Comparison of ENCODE assay signal across 8 cellular contexts in the genomic region with DNA sequence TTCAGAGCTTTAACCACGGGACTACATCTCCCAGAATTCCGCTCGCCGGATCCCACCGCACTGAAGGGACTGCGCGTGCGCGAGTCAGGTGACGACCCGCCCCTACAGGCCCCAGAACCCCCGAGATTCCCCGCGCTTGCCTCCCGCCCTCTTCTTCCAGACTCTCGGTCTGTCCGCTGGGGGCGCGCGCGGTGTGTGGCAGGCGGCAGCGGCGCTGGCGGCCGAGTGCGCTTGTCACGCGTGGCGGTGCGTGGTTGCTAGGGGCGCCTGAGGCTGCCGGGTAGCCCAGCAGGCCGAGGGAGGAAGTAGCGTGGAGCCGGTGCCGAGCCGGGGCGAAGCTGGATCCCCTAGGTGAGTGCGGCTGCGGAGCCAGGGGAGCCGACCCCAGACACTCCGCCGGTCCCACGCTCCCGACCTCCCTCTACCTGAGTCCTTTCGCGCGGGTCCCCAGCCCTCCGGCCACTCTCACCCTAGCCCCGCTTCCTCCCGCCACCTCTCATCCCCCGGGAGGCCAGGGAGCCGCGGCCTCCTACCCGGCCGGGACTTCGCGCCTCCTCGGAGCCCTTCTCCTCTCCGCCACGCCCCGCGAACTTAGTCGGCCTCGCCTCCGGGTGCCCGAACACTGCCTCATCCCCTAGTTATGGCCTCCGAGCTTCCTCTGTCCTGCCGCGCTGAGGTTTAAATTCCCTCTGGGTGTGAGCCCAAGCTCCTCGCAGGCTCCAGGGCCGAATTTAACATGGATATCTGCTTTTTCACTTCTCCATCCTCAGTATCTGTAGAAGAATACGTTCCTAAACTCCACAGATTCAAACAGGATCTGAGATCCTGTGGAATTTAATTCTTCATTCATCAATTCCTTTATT. TPM values are rescaled to one million over a fixed set of nuclear protein-coding genes. Genes with fewer than 3 reads are reported as not detected.
DNase-seq lines count a peak whose midpoint lies in the region; ATAC-seq and TF ChIP-seq lines count a peak whose summit lies in the region.

A gene with protein sequence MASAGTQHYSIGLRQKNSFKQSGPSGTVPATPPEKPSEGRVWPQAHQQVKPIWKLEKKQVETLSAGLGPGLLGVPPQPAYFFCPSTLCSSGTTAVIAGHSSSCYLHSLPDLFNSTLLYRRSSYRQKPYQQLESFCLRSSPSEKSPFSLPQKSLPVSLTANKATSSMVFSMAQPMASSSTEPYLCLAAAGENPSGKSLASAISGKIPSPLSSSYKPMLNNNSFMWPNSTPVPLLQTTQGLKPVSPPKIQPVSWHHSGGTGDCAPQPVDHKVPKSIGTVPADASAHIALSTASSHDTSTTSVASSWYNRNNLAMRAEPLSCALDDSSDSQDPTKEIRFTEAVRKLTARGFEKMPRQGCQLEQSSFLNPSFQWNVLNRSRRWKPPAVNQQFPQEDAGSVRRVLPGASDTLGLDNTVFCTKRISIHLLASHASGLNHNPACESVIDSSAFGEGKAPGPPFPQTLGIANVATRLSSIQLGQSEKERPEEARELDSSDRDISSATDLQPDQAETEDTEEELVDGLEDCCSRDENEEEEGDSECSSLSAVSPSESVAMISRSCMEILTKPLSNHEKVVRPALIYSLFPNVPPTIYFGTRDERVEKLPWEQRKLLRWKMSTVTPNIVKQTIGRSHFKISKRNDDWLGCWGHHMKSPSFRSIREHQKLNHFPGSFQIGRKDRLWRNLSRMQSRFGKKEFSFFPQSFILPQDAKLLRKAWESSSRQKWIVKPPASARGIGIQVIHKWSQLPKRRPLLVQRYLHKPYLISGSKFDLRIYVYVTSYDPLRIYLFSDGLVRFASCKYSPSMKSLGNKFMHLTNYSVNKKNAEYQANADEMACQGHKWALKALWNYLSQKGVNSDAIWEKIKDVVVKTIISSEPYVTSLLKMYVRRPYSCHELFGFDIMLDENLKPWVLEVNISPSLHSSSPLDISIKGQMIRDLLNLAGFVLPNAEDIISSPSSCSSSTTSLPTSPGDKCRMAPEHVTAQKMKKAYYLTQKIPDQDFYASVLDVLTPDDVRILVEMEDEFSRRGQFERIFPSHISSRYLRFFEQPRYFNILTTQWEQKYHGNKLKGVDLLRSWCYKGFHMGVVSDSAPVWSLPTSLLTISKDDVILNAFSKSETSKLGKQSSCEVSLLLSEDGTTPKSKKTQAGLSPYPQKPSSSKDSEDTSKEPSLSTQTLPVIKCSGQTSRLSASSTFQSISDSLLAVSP (plus strand): TSS at position 149 of the 863 bp plus-strand sequence. CDS start 26,842 bp downstream, outside the sequence.

- peak; percentile 47 for TF ChIP-seq POLR2A in GM10847 (IDR thresholded peaks at IDR 0.05; ENCODE audit: extremely low read depth, insufficient read length)
- no peak for TF ChIP-seq POLR2A in testis (IDR thresholded peaks at IDR 0.05)

- peak within 1 kb of the TSS; percentile 92 for H3K27ac ChIP-seq in testis

- H3K36me3 Mint-ChIP-seq in activated naive CD4-positive, alpha-beta T cell treated with anti-CD3 and anti-CD28 coated beads, Interleukin-2, amount 50 U/mL, for 24 hours, result peaks cover 3% of the 10 kb centered on the region

- TF ChIP-seq CTCF in omental fat pad (IDR thresholded peaks at IDR 0.05) (peak in 2 of 3 donors; percentile 72 to 81), testis (IDR thresholded peaks at IDR 0.05) (peak; percentile 78 to 93 (median 91))

- peaks cover 14% of the 10 kb centered on the region for H3K4me1 Mint-ChIP-seq in activated naive CD4-positive, alpha-beta T cell treated with anti-CD3 and anti-CD28 coated beads, Interleukin-2, amount 50 U/mL, for 24 hours

- peak within 1 kb of the TSS; percentile 99 for H3K4me3 Mint-ChIP-seq in activated naive CD4-positive, alpha-beta T cell treated with anti-CD3 and anti-CD28 coated beads, Interleukin-2, amount 50 U/mL, for 24 hours

- H3K4me3 ChIP-seq in testis, result peak within 1 kb of the TSS; percentile 81 to 85

- peak within 1 kb of the TSS; percentile 89 for H3K27ac Mint-ChIP-seq in activated naive CD4-positive, alpha-beta T cell treated with anti-CD3 and anti-CD28 coated beads, Interleukin-2, amount 50 U/mL, for 24 hours

- intact Hi-C loops in testis (cut with DNase I; ENCODE audit: low total_unique reads), result no loop called here

- H3K27me3 ChIP-seq in testis, result no peaks in the 10 kb centered on the region

- peaks cover 1% of the 10 kb centered on the region for H3K27me3 Mint-ChIP-seq in activated naive CD4-positive, alpha-beta T cell treated with anti-CD3 and anti-CD28 coated beads, Interleukin-2, amount 50 U/mL, for 24 hours

- 0 to 1% methylated on average over 38 to 58 of the region's 74 CpGs for WGBS in testis, 2 donors

- peak; percentile 88 for DNase-seq in NCI-H1092 (lab: John Stamatoyannopoulos, UW)
- peak; percentile 61 for DNase-seq in glomerular endothelial cell (ENCODE audit: extremely low read depth, low read depth, low spot score)
- DNase-seq in omental fat pad (ENCODE audit: low spot score), result peak; percentile 95
- DNase-seq in testis, result peak; percentile 99

- no peaks in the 10 kb centered on the region for H3K9me3 ChIP-seq in testis

- ATAC-seq in HG02610 (IDR thresholded peaks at IDR 0.05; ENCODE audit: unreplicated experiment), result peak; percentile 93
- ATAC-seq in SK-N-SH treated with all-trans-retinoic acid at 6 μM for 48 hours, result peak; percentile 97
- peak; percentile 99 for ATAC-seq in omental fat pad (ENCODE audit: low FRiP score)

- peaks cover 11% of the 10 kb centered on the region for H3K4me1 ChIP-seq in testis

- H3K9me3 Mint-ChIP-seq in activated naive CD4-positive, alpha-beta T cell treated with anti-CD3 and anti-CD28 coated beads, Interleukin-2, amount 50 U/mL, for 24 hours, result no peaks in the 10 kb centered on the region

- no peaks in the 10 kb centered on the region for H3K36me3 ChIP-seq in testis (ENCODE audit: low read depth, missing control alignments)

TF ChIP-seq in SK-N-SH treated with all-trans-retinoic acid at 6 μM for 48 hours, 23 proteins besides CTCF, POLR2A, EP300 and RAD21:
- peak; percentile 81 for TF ChIP-seq ZFP3 (CRISPR knock-in tag; IDR thresholded peaks at IDR 0.05)
- no peak for TF ChIP-seq ZNF70 (CRISPR knock-in tag; IDR thresholded peaks at IDR 0.05)
- no peak for TF ChIP-seq ZNF565 (CRISPR knock-in tag; conservative IDR thresholded peaks at IDR 0.05; ENCODE audit: low read depth)

RNA-seq across cellular contexts. Expression of the gene that starts here (rescaled TPM):
- total RNA-seq in glomerular endothelial cell (14.8 and 21.1 TPM in 2 replicates), omental fat pad (10 to 100 TPM in 3 of 4 donors, 1 to 10 TPM in 1; 9.5 to 24.3 (median 15.0) TPM), testis (10 to 100 TPM; 86.0 to 96.9 TPM)
- polyA plus RNA-seq in testis (ENCODE audit: insufficient read depth, low read depth, low replicate concordance), result 141 TPM

Comparison
In these comparisons a context has a peak if more than half of its experiments do, and no peak if none do; other contexts are left out.
1. Peak in every context shown above with its lines: DNase-seq, ATAC-seq, H3K4me3 ChIP-seq and H3K27ac ChIP-seq.